15 cellular contexts compared by ENCODE assay signal in genomic region chrX:65657659-65658058, GRCh38. TPM values are rescaled to one million over a fixed set of nuclear protein-coding genes. Genes with fewer than 3 reads are reported as not detected.
DNase-seq lines count a peak whose midpoint lies in the region; ATAC-seq and TF ChIP-seq lines count a peak whose summit lies in the region.
"Had no signal": no experiment of that assay in that cellular context is flagged by ENCODE, and none has a peak within 500 bp of the region (broad histone marks: within the 10 kb centered on the region; RNA-seq: fewer than 3 reads in every experiment).

No MANE protein-coding gene starts in this region.

- peaks cover 2% of the 10 kb centered on the region for H3K9me3 Mint-ChIP-seq in activated CD8-positive, alpha-beta T cell treated with anti-CD3 and anti-CD28 coated beads for 36 hours
- H3K9me3 Mint-ChIP-seq in activated CD8-positive, alpha-beta T cell treated with anti-CD3 and anti-CD28 coated beads, Interleukin-2, amount 10 ng/mL, durations not matched to agents 7 days and 5 days (ENCODE audit: insufficient read depth) = peaks cover 2% of the 10 kb centered on the region
- H3K9me3 Mint-ChIP-seq in CD8-positive, alpha-beta T cell = no peaks in the 10 kb centered on the region
- peaks cover 5% of the 10 kb centered on the region for H3K9me3 Mint-ChIP-seq in activated naive CD8-positive, alpha-beta T cell treated with anti-CD3 and anti-CD28 coated beads, Interleukin-2, amount 50 U/mL, for 24 hours
- peaks cover 0 to 2% of the 10 kb centered on the region in 2 donors for H3K9me3 Mint-ChIP-seq in natural killer cell

- intact Hi-C loops in activated CD8-positive, alpha-beta T cell treated with anti-CD3 and anti-CD28 coated beads for 36 hours (cut with micrococcal nuclease) = no loop called here
- intact Hi-C loops in CD8-positive, alpha-beta T cell (cut with DNase I, micrococcal nuclease) = no loop called here
- intact Hi-C loops in natural killer cell (cut with micrococcal nuclease) = no loop called here
- intact Hi-C loops in adrenal gland (cut with DNase I) = no loop called here

- CTCF ChIA-PET in activated CD8-positive, alpha-beta T cell treated with anti-CD3 and anti-CD28 coated beads for 36 hours (lab: Charles Lee) = interaction anchor here (0.8 to 2.4 kb wide), 5 partner anchors 10 to 61 kb away, joined by 3 to 6 read pairs (median 6); partner anchors contain the start of gene MSN
- CTCF ChIA-PET in activated CD8-positive, alpha-beta T cell treated with anti-CD3 and anti-CD28 coated beads, Interleukin-2, amount 10 ng/mL, durations not matched to agents 7 days and 5 days (lab: Charles Lee) = interaction anchor here (0.7 to 1.5 kb wide), 2 partner anchors 11 to 57 kb away, joined by 3 to 4 read pairs; no protein-coding TSS in a partner anchor
- CTCF ChIA-PET in CD8-positive, alpha-beta T cell (lab: Charles Lee) = no interaction called here

- 69 to 83% (median 80%) methylated on average over 5 of the region's 5 CpGs for WGBS in adrenal gland, 4 donors

- no peak for TF ChIP-seq POLR2A in adrenal gland (IDR thresholded peaks at IDR 0.05)

- H3K27ac ChIP-seq in CD8-positive, alpha-beta T cell (ENCODE audit: low read depth, low read length) = no peak overlapping the region
- no peak overlapping the region for H3K27ac ChIP-seq in adrenal gland
- H3K27ac ChIP-seq: BLaER1 treated with 17β-estradiol and CSF1 and Interleukin-3, amounts not matched to agents 10 nM and 100 nM had no signal

- peaks cover 4% of the 10 kb centered on the region for H3K4me1 ChIP-seq in CD8-positive, alpha-beta T cell (ENCODE audit: insufficient read depth, low read length)
- H3K4me1 ChIP-seq in adrenal gland (replicated peaks in 1 of 2) = no peaks in the 10 kb centered on the region
- H3K4me1 ChIP-seq: Caco-2, HAP-1 had no signal

- H3K4me3 ChIP-seq in CD8-positive, alpha-beta T cell (ENCODE audit: low read depth, low read length) = no peak overlapping the region
- no peak overlapping the region for H3K4me3 ChIP-seq in adrenal gland
- H3K4me3 ChIP-seq: BLaER1 treated with 17β-estradiol and CSF1 and Interleukin-3, amounts not matched to agents 10 nM and 100 nM; HAP-1 had no signal

- no peak for DNase-seq in activated CD8-positive, alpha-beta T cell treated with anti-CD3 and anti-CD28 coated beads for 36 hours
- DNase-seq in activated CD8-positive, alpha-beta T cell treated with anti-CD3 and anti-CD28 coated beads, Interleukin-2, amount 10 ng/mL, durations not matched to agents 7 days and 5 days = no peak
- no peak for DNase-seq in CD8-positive, alpha-beta T cell
- no peak for DNase-seq in activated naive CD8-positive, alpha-beta T cell treated with anti-CD3 and anti-CD28 coated beads, Interleukin-2, amount 50 U/mL, for 24 hours
- DNase-seq in natural killer cell (no peak), adrenal gland (no peak)
- DNase-seq: Caco-2, NCI-H1417 treated with DMSO at 0.1 percent for 48 hours, NCI-H2029, NCI-H2171 treated with DMSO at 0.1 percent for 48 hours, NCI-H446 treated with DMSO at 0.1 percent for 48 hours, SIG-M5 had no signal

- POLR2A ChIA-PET in activated CD8-positive, alpha-beta T cell treated with anti-CD3 and anti-CD28 coated beads for 36 hours (lab: Charles Lee) = interaction anchor here (1.1 to 1.6 kb wide), 3 partner anchors 9 to 48 kb away, joined by 3 to 4 read pairs (median 3); partner anchors contain the start of gene MSN
- POLR2A ChIA-PET in activated CD8-positive, alpha-beta T cell treated with anti-CD3 and anti-CD28 coated beads, Interleukin-2, amount 10 ng/mL, durations not matched to agents 7 days and 5 days (lab: Charles Lee) = interaction anchor here (1.2 to 1.5 kb wide), 2 partner anchors 11 to 61 kb away, joined by 5 read pairs; no protein-coding TSS in a partner anchor
- POLR2A ChIA-PET in CD8-positive, alpha-beta T cell (lab: Charles Lee) = interaction anchor here (0.8 kb wide), 1 partner anchor 27 kb away, joined by 3 read pairs; no protein-coding TSS in a partner anchor

- H3K27ac Mint-ChIP-seq in activated CD8-positive, alpha-beta T cell treated with anti-CD3 and anti-CD28 coated beads for 36 hours = peak overlapping the region; percentile 67
- H3K27ac Mint-ChIP-seq in activated CD8-positive, alpha-beta T cell treated with anti-CD3 and anti-CD28 coated beads, Interleukin-2, amount 10 ng/mL, durations not matched to agents 7 days and 5 days = no peak overlapping the region
- H3K27ac Mint-ChIP-seq in CD8-positive, alpha-beta T cell = peak overlapping the region; percentile 91
- H3K27ac Mint-ChIP-seq in activated naive CD8-positive, alpha-beta T cell treated with anti-CD3 and anti-CD28 coated beads, Interleukin-2, amount 50 U/mL, for 24 hours = peak overlapping the region; percentile 72
- peak overlapping the region in 1 of 2 donors; percentile 20 for H3K27ac Mint-ChIP-seq in natural killer cell

- H3K27me3 Mint-ChIP-seq in activated CD8-positive, alpha-beta T cell treated with anti-CD3 and anti-CD28 coated beads for 36 hours = no peaks in the 10 kb centered on the region
- H3K27me3 Mint-ChIP-seq in activated CD8-positive, alpha-beta T cell treated with anti-CD3 and anti-CD28 coated beads, Interleukin-2, amount 10 ng/mL, durations not matched to agents 7 days and 5 days (ENCODE audit: low read depth) = no peaks in the 10 kb centered on the region
- no peaks in the 10 kb centered on the region for H3K27me3 Mint-ChIP-seq in CD8-positive, alpha-beta T cell (ENCODE audit: low read depth)
- H3K27me3 Mint-ChIP-seq in activated naive CD8-positive, alpha-beta T cell treated with anti-CD3 and anti-CD28 coated beads, Interleukin-2, amount 50 U/mL, for 24 hours = no peaks in the 10 kb centered on the region
- no peaks in the 10 kb centered on the region for H3K27me3 Mint-ChIP-seq in natural killer cell (ENCODE audit: low read depth in 2 of 2)

- H3K9me3 ChIP-seq in CD8-positive, alpha-beta T cell (ENCODE audit: low read length) = no peaks in the 10 kb centered on the region
- H3K9me3 ChIP-seq in adrenal gland (replicated peaks in 1 of 3) = no peaks in the 10 kb centered on the region
- H3K9me3 ChIP-seq: Caco-2, HAP-1 had no signal

- no peaks in the 10 kb centered on the region for H3K27me3 ChIP-seq in CD8-positive, alpha-beta T cell (ENCODE audit: insufficient read depth, low read length)
- no peaks in the 10 kb centered on the region for H3K27me3 ChIP-seq in adrenal gland

- no peak for TF ChIP-seq CTCF in activated CD8-positive, alpha-beta T cell treated with anti-CD3 and anti-CD28 coated beads for 36 hours (IDR thresholded peaks at IDR 0.05)
- TF ChIP-seq CTCF in CD8-positive, alpha-beta T cell (IDR thresholded peaks at IDR 0.05) = no peak
- TF ChIP-seq CTCF in natural killer cell (IDR thresholded peaks at IDR 0.05) = no peak
- no peak for TF ChIP-seq CTCF in adrenal gland (IDR thresholded peaks at IDR 0.05)

- H3K4me3 Mint-ChIP-seq in activated CD8-positive, alpha-beta T cell treated with anti-CD3 and anti-CD28 coated beads for 36 hours = peak overlapping the region; percentile 80
- H3K4me3 Mint-ChIP-seq in activated CD8-positive, alpha-beta T cell treated with anti-CD3 and anti-CD28 coated beads, Interleukin-2, amount 10 ng/mL, durations not matched to agents 7 days and 5 days = no peak overlapping the region
- H3K4me3 Mint-ChIP-seq in CD8-positive, alpha-beta T cell = no peak overlapping the region
- no peak overlapping the region for H3K4me3 Mint-ChIP-seq in activated naive CD8-positive, alpha-beta T cell treated with anti-CD3 and anti-CD28 coated beads, Interleukin-2, amount 50 U/mL, for 24 hours
- peak overlapping the region; percentile 53 for H3K4me3 Mint-ChIP-seq in natural killer cell

- ATAC-seq in activated CD8-positive, alpha-beta T cell treated with anti-CD3 and anti-CD28 coated beads for 36 hours = no peak
- ATAC-seq in activated CD8-positive, alpha-beta T cell treated with anti-CD3 and anti-CD28 coated beads, Interleukin-2, amount 10 ng/mL, durations not matched to agents 7 days and 5 days = no peak
- ATAC-seq in CD8-positive, alpha-beta T cell = no peak
- ATAC-seq in activated naive CD8-positive, alpha-beta T cell treated with anti-CD3 and anti-CD28 coated beads, Interleukin-2, amount 50 U/mL, for 24 hours = no peak
- ATAC-seq in natural killer cell = no peak
- ATAC-seq in HG02884 (IDR thresholded peaks at IDR 0.05; ENCODE audit: unreplicated experiment) = no peak

- peaks cover 2% of the 10 kb centered on the region for H3K36me3 Mint-ChIP-seq in activated CD8-positive, alpha-beta T cell treated with anti-CD3 and anti-CD28 coated beads for 36 hours (ENCODE audit: low read depth)
- H3K36me3 Mint-ChIP-seq in activated CD8-positive, alpha-beta T cell treated with anti-CD3 and anti-CD28 coated beads, Interleukin-2, amount 10 ng/mL, durations not matched to agents 7 days and 5 days (ENCODE audit: low read depth) = peaks cover 10% of the 10 kb centered on the region
- no peaks in the 10 kb centered on the region for H3K36me3 Mint-ChIP-seq in CD8-positive, alpha-beta T cell
- H3K36me3 Mint-ChIP-seq in activated naive CD8-positive, alpha-beta T cell treated with anti-CD3 and anti-CD28 coated beads, Interleukin-2, amount 50 U/mL, for 24 hours (ENCODE audit: low read depth) = no peaks in the 10 kb centered on the region
- no peaks in the 10 kb centered on the region for H3K36me3 Mint-ChIP-seq in natural killer cell

- peaks cover 43% of the 10 kb centered on the region for H3K4me1 Mint-ChIP-seq in activated CD8-positive, alpha-beta T cell treated with anti-CD3 and anti-CD28 coated beads for 36 hours (ENCODE audit: low read depth)
- H3K4me1 Mint-ChIP-seq in activated CD8-positive, alpha-beta T cell treated with anti-CD3 and anti-CD28 coated beads, Interleukin-2, amount 10 ng/mL, durations not matched to agents 7 days and 5 days (ENCODE audit: low read depth) = peaks cover 34% of the 10 kb centered on the region
- H3K4me1 Mint-ChIP-seq in CD8-positive, alpha-beta T cell (ENCODE audit: low read depth) = peaks cover 39% of the 10 kb centered on the region
- peaks cover 41% of the 10 kb centered on the region for H3K4me1 Mint-ChIP-seq in activated naive CD8-positive, alpha-beta T cell treated with anti-CD3 and anti-CD28 coated beads, Interleukin-2, amount 50 U/mL, for 24 hours
- H3K4me1 Mint-ChIP-seq in natural killer cell = peaks cover 15 to 43% of the 10 kb centered on the region in 2 donors

- H3K36me3 ChIP-seq in CD8-positive, alpha-beta T cell (ENCODE audit: insufficient read depth, low read length) = no peaks in the 10 kb centered on the region
- H3K36me3 ChIP-seq in adrenal gland (replicated peaks in 1 of 2) = no peaks in the 10 kb centered on the region
- H3K36me3 ChIP-seq: BLaER1 treated with 17β-estradiol and CSF1 and Interleukin-3, amounts not matched to agents 10 nM and 100 nM; HAP-1 had no signal

RNA-seq across cellular contexts. Expression of gene MSN, which starts 9.8 kb away (rescaled TPM):
- 100 to 1,000 TPM; 426 to 435 TPM for total RNA-seq in activated CD8-positive, alpha-beta T cell treated with anti-CD3 and anti-CD28 coated beads for 36 hours
- 100 to 1,000 TPM; 622 to 627 TPM for total RNA-seq in activated CD8-positive, alpha-beta T cell treated with anti-CD3 and anti-CD28 coated beads, Interleukin-2, amount 10 ng/mL, durations not matched to agents 7 days and 5 days
- 100 to 1,000 TPM; 285 to 286 TPM for total RNA-seq in CD8-positive, alpha-beta T cell
- total RNA-seq in natural killer cell = 1,000 to 10,000 TPM in 1 of 3 donors, 100 to 1,000 TPM in 2; 866 to 1,028 (median 919) TPM
- total RNA-seq in adrenal gland = 100 to 1,000 TPM; 119 to 244 (median 193) TPM
- 100 to 1,000 TPM in 2 of 3 donors, 10 to 100 TPM in 1; 81.7 to 197 (median 119) TPM for polyA plus RNA-seq in adrenal gland

Comparison
In these comparisons a context has a peak if more than half of its experiments do, and no peak if none do; other contexts are left out.
1. H3K4me3 Mint-ChIP-seq: peak in activated CD8-positive, alpha-beta T cell treated with anti-CD3 and anti-CD28 coated beads for 36 hours (single experiment) and natural killer cell (single experiment); none in activated CD8-positive, alpha-beta T cell treated with anti-CD3 and anti-CD28 coated beads, Interleukin-2, amount 10 ng/mL, durations not matched to agents 7 days and 5 days (single experiment), CD8-positive, alpha-beta T cell (single experiment) and activated naive CD8-positive, alpha-beta T cell treated with anti-CD3 and anti-CD28 coated beads, Interleukin-2, amount 50 U/mL, for 24 hours (single experiment).